Comparison of ENCODE assay signal across 8 cellular contexts in the genomic region with DNA sequence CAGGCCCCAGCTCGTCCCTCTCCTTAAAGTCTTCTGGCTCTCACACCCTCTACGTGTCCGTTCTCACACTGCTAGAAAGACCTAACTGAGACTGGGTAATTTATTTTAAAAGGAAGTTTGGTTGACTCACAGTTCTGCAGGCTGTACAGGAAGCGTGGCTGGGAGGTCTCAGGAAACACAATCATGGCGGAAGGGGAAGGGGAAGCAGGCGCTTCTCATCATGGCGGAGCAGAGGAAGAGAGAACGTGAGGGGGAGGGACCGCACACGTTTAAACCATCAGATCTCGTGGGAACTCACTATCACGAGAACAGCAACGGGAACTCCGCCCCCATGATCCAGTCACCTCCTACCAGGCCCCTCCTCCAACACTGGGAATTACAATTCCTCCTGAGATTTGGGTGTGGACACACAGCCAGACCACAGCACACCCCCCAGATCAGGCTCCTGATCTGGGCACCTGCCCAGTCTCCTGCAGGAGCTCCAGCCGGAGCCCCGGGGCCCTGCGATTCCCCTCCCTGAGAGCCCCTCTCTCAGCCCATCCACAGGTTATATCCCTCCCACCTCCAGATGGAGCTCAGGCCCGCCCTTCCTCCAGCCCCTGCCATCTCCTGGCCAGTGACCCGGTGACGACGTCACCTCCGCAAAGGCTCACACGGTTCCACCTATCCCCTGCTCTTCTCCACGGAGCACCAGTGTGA.
A peak's percentile ranks its signal among the peaks of the same experiment; 100 is the strongest.
DNase-seq lines count a peak whose midpoint lies in the region; ATAC-seq and TF ChIP-seq lines count a peak whose summit lies in the region.

No MANE protein-coding gene starts in this region.

- no peaks in the 10 kb centered on the region for H3K9me3 ChIP-seq in body of pancreas
- no peaks in the 10 kb centered on the region for H3K9me3 ChIP-seq in parathyroid adenoma (ENCODE audit: control insufficient read depth, low read length)
- no peaks in the 10 kb centered on the region for H3K9me3 ChIP-seq in upper lobe of right lung

- no peak for TF ChIP-seq POLR2A in body of pancreas (IDR thresholded peaks at IDR 0.05)

- no peaks in the 10 kb centered on the region for H3K79me2 ChIP-seq in parathyroid adenoma

- H3K4me1 Mint-ChIP-seq in T-helper 2 cell treated with Interferon-gamma antibody and Interleukin-4, amounts not matched to agents 5 μg/mL and 100 μg/mL, for 36 hours (ENCODE audit: low read depth), result peaks cover 17% of the 10 kb centered on the region

- intact Hi-C loops in body of pancreas (cut with DNase I), result no loop called here
- intact Hi-C loops in upper lobe of right lung (cut with DNase I), result no loop called here

- H3K4me3 Mint-ChIP-seq in T-helper 2 cell treated with Interferon-gamma antibody and Interleukin-4, amounts not matched to agents 5 μg/mL and 100 μg/mL, for 36 hours, result peak overlapping the region; percentile 90

- H3K4me3 ChIP-seq in body of pancreas (no peak overlapping the region), parathyroid adenoma (ENCODE audit: low read depth, low read length) (peak overlapping the region; percentile 40), upper lobe of right lung (peak overlapping the region; percentile 64)

- peak overlapping the region; percentile 80 for H3K27ac Mint-ChIP-seq in T-helper 2 cell treated with Interferon-gamma antibody and Interleukin-4, amounts not matched to agents 5 μg/mL and 100 μg/mL, for 36 hours

- peak; percentile 37 for DNase-seq in ELF-1 (ENCODE audit: low read depth, low spot score)
- peak; percentile 74 for DNase-seq in T-helper 2 cell treated with Interferon-gamma antibody and Interleukin-4, amounts not matched to agents 5 μg/mL and 100 μg/mL, for 36 hours (ENCODE audit: low spot score)
- peak in 3 of 4 donors; percentile 36 to 67 (median 39) for DNase-seq in body of pancreas
- DNase-seq in upper lobe of right lung, result peak; percentile 77
- no peak for DNase-seq in NCI-H1092 (lab: John Stamatoyannopoulos, UW)

- H3K27me3 ChIP-seq in body of pancreas (peaks cover 0 to 6% of the 10 kb centered on the region in 2 donors), parathyroid adenoma (ENCODE audit: control insufficient read depth, insufficient read depth, low read length) (no peaks in the 10 kb centered on the region), upper lobe of right lung (no peaks in the 10 kb centered on the region)

- H3K27me3 Mint-ChIP-seq in T-helper 2 cell treated with Interferon-gamma antibody and Interleukin-4, amounts not matched to agents 5 μg/mL and 100 μg/mL, for 36 hours (ENCODE audit: low read depth), result no peaks in the 10 kb centered on the region

- no peak overlapping the region for H2AFZ ChIP-seq in parathyroid adenoma

- no peaks in the 10 kb centered on the region for H3K4me1 ChIP-seq in body of pancreas
- no peaks in the 10 kb centered on the region for H3K4me1 ChIP-seq in parathyroid adenoma
- no peaks in the 10 kb centered on the region for H3K4me1 ChIP-seq in upper lobe of right lung

- ATAC-seq in HG02884 (IDR thresholded peaks at IDR 0.05; ENCODE audit: unreplicated experiment), result peak; percentile 54
- peak; percentile 47 for ATAC-seq in body of pancreas
- ATAC-seq in upper lobe of right lung, result peak; percentile 88
- ATAC-seq in HG02610 (IDR thresholded peaks at IDR 0.05; ENCODE audit: unreplicated experiment), result no peak

- no peak overlapping the region for H3K9ac ChIP-seq in parathyroid adenoma

- peaks cover 21% of the 10 kb centered on the region for H3K36me3 Mint-ChIP-seq in T-helper 2 cell treated with Interferon-gamma antibody and Interleukin-4, amounts not matched to agents 5 μg/mL and 100 μg/mL, for 36 hours (ENCODE audit: low read depth)

- TF ChIP-seq CTCF in body of pancreas (IDR thresholded peaks at IDR 0.05) (no peak), parathyroid adenoma (IDR thresholded peaks at IDR 0.05) (no peak), upper lobe of right lung (IDR thresholded peaks at IDR 0.05) (no peak)

- no peaks in the 10 kb centered on the region for H3K9me3 Mint-ChIP-seq in T-helper 2 cell treated with Interferon-gamma antibody and Interleukin-4, amounts not matched to agents 5 μg/mL and 100 μg/mL, for 36 hours

- H3K27ac ChIP-seq in body of pancreas, result peak overlapping the region in 1 of 4 donors; percentile 48
- peak overlapping the region; percentile 54 for H3K27ac ChIP-seq in parathyroid adenoma
- H3K27ac ChIP-seq in upper lobe of right lung, result peak overlapping the region; percentile 39

- whole genome bisulfite sequencing in body of pancreas, 2 donors, result 55 to 59% methylated on average over 18 to 24 of the region's 24 CpGs

- H3K4me2 ChIP-seq in parathyroid adenoma (ENCODE audit: low read length), result no peak overlapping the region

- H3K36me3 ChIP-seq in body of pancreas (replicated peaks in 1 of 2; ENCODE audit: insufficient read depth in 1 of 2, low read depth in 2 of 2) (no peaks in the 10 kb centered on the region), parathyroid adenoma (ENCODE audit: control insufficient read depth, insufficient read depth, low read length) (no peaks in the 10 kb centered on the region), upper lobe of right lung (no peaks in the 10 kb centered on the region)

Comparison
In these comparisons a context has a peak if more than half of its experiments do, and no peak if none do; other contexts are left out.
1. H3K4me3 ChIP-seq: peak in parathyroid adenoma (single experiment) and upper lobe of right lung (single experiment); none in body of pancreas (0 of 2).